Comparison of ENCODE assay signal across 18 cellular contexts in the genomic region with DNA sequence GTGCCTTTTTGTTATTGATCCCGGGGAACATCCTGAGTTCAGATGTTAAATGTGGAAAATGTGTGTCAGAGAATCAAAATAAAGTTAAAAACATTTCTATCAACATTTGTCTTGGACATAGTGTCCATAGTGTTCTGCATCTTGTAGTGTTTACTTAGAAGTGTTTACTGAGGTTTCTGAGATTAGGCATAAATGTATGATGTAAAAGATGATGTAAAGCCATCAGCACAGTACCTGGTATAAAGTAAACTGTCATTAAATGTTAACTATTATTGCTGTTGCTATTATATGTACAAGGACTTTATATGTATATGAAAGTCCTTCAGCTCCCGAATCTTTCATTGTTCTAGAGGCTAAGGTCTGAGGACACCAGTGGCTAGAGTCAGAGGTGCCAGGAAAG.
"Had no signal": no experiment of that assay in that cellular context is flagged by ENCODE, and none has a peak within 500 bp of the region (broad histone marks: within the 10 kb centered on the region; RNA-seq: fewer than 3 reads in every experiment).

No MANE protein-coding gene starts in this region.

- H3K27ac ChIP-seq: ascending aorta, esophagus squamous epithelium, neutrophil, parathyroid adenoma, sigmoid colon, upper lobe of right lung had no signal

- ATAC-seq: activated T-cell treated with anti-CD3 and anti-CD28 coated beads, Interleukin-2, amount 50 U/mL, for 4 hours; naive thymus-derived CD4-positive, alpha-beta T cell; stimulated activated memory B cell treated with anti-CD40 and anti-IgM and Interleukin-4, amounts not matched to agents 10 μg/mL and 1 μg/mL and 100 μg/mL, for 72 hours had no signal

- H3K9ac ChIP-seq: parathyroid adenoma had no signal

- H3K4me1 ChIP-seq: ascending aorta, esophagus squamous epithelium, sigmoid colon, upper lobe of right lung had no signal

- DNase-seq: activated CD4-positive, alpha-beta T cell treated with anti-CD3 and anti-CD28 coated beads, Interleukin-2, amount 50 U/mL, for 1 hour; activated CD4-positive, CD25-positive, alpha-beta regulatory T cell treated with anti-CD3 and anti-CD28 coated beads, Interleukin-2, amount 50 U/mL, for 72 hours; activated CD8-positive, alpha-beta memory T cell treated with anti-CD3 and anti-CD28 coated beads, Interleukin-2, amount 50 U/mL, for 4 hours; activated naive CD4-positive, alpha-beta T cell treated with anti-CD3 and anti-CD28 coated beads for 36 hours; activated T-cell treated with anti-CD3 and anti-CD28 coated beads, Interleukin-2, amount 50 U/mL, for 4 hours; cerebellar nuclear complex; effector CD4-positive, alpha-beta T cell; esophagus squamous epithelium; immature natural killer cell; mesenchymal stem cell; stimulated activated CD4-positive, alpha-beta T cell treated with anti-CD3 and anti-CD28 coated beads, Interleukin-4, amount 100 ng/mL, for 24 hours had no signal

- H3K36me3 ChIP-seq: ascending aorta, esophagus squamous epithelium, neutrophil, sigmoid colon, upper lobe of right lung had no signal

- H2AFZ ChIP-seq: parathyroid adenoma had no signal

- H3K4me3 ChIP-seq: ascending aorta, esophagus squamous epithelium, sigmoid colon, upper lobe of right lung had no signal

- H3K79me2 ChIP-seq: parathyroid adenoma had no signal

- H3K9me3 ChIP-seq: ascending aorta, esophagus squamous epithelium, neutrophil, sigmoid colon, upper lobe of right lung had no signal

- H3K27me3 ChIP-seq: ascending aorta, sigmoid colon, upper lobe of right lung had no signal
